In genomic region chr11:15038963-15039362, GRCh38 we compare ENCODE assay signal across 17 cellular contexts. TPM values are rescaled to one million over a fixed set of nuclear protein-coding genes. Genes with fewer than 3 reads are reported as not detected.
DNase-seq lines count a peak whose midpoint lies in the region; ATAC-seq, FAIRE-seq and TF ChIP-seq lines count a peak whose summit lies in the region.
"Had no signal": no experiment of that assay in that cellular context is flagged by ENCODE, and none has a peak within 500 bp of the region (broad histone marks: within the 10 kb centered on the region; RNA-seq: fewer than 3 reads in every experiment).

No MANE protein-coding gene starts in this region.

- peak; percentile 17 for DNase-seq in DMS153 (lab: John Stamatoyannopoulos, UW)
- DNase-seq in DMS153 treated with DMSO at 0.1 percent for 48 hours (lab: John Stamatoyannopoulos, UW; ENCODE audit: unreplicated experiment), result no peak
- peak; percentile 51 for DNase-seq in GM23248
- no peak for DNase-seq in PC-9
- no peak for DNase-seq in hepatocyte (ENCODE audit: low spot score)
- no peak for DNase-seq in urothelium cell line (ENCODE audit: low spot score)
- DNase-seq in T-helper 1 cell, result no peak
- DNase-seq: activated CD4-positive, alpha-beta memory T cell treated with anti-CD3 and anti-CD28 coated beads, Interleukin-2, amount 10 ng/mL, durations not matched to agents 7 days and 5 days; erythroblast; NCI-H187; nucleus accumbens; stimulated activated CD4-positive, alpha-beta T cell treated with anti-CD3 and anti-CD28 coated beads, Interleukin-4, amount 100 ng/mL, for 24 hours; substantia nigra had no signal

- no peak overlapping the region for H3K4me3 ChIP-seq in GM23248
- no peak overlapping the region for H3K4me3 ChIP-seq in PC-9
- H3K4me3 ChIP-seq in hepatocyte, result no peak overlapping the region
- H3K4me3 ChIP-seq: SK-N-MC had no signal

- intact Hi-C loops in PC-9 (cut with micrococcal nuclease; ENCODE audit: unreplicated experiment), result no loop called here

- H3F3A ChIP-seq in GM23248 (ENCODE audit: insufficient read depth), result no peaks in the 10 kb centered on the region
- H3F3A ChIP-seq in PC-9 (ENCODE audit: insufficient read depth, low read depth), result no peaks in the 10 kb centered on the region

- CTCF ChIA-PET in PC-9 (lab: Charles Lee), result no interaction called here

- no peak overlapping the region for H3K4me2 ChIP-seq in GM23248 (ENCODE audit: unreplicated experiment)
- no peak overlapping the region for H3K4me2 ChIP-seq in PC-9
- no peak overlapping the region for H3K4me2 ChIP-seq in hepatocyte

- H2AFZ ChIP-seq in GM23248 (no peak overlapping the region), PC-9 (no peak overlapping the region), hepatocyte (no peak overlapping the region)

- FAIRE-seq in urothelium cell line (lab: Jason Lieb, UNC), result no peak
- FAIRE-seq: A204.1 had no signal

- TF ChIP-seq CTCF in PC-9 (conservative IDR thresholded peaks at IDR 0.05), result peak; percentile 25; the same call in 1 of the 2 replicates
- TF ChIP-seq CTCF in hepatocyte (IDR thresholded peaks at IDR 0.05; ENCODE audit: poor library complexity), result peak; percentile 3

- POLR2A ChIA-PET in PC-9 (lab: Charles Lee; ENCODE audit: unreplicated experiment), result no interaction called here

- H4K20me1 ChIP-seq in GM23248 (ENCODE audit: insufficient read depth), result no peaks in the 10 kb centered on the region
- no peaks in the 10 kb centered on the region for H4K20me1 ChIP-seq in PC-9 (ENCODE audit: insufficient read depth)
- H4K20me1 ChIP-seq in hepatocyte (ENCODE audit: insufficient read depth, poor library complexity, severe bottlenecking), result no peaks in the 10 kb centered on the region

- H3K9ac ChIP-seq in GM23248, result no peak overlapping the region

- H3K27me3 ChIP-seq in GM23248 (replicated peaks; ENCODE audit: insufficient read depth), result peaks cover 19% of the 10 kb centered on the region
- H3K27me3 ChIP-seq in PC-9 (ENCODE audit: insufficient read depth, low read depth), result no peaks in the 10 kb centered on the region
- no peaks in the 10 kb centered on the region for H3K27me3 ChIP-seq in hepatocyte

- H3K27ac ChIP-seq in GM23248, result no peak overlapping the region
- H3K27ac ChIP-seq in PC-9, result no peak overlapping the region
- H3K27ac ChIP-seq in hepatocyte, result no peak overlapping the region

- H3K9me3 ChIP-seq in GM23248 (ENCODE audit: low read depth) (no peaks in the 10 kb centered on the region), PC-9 (ENCODE audit: insufficient read depth, low read depth) (no peaks in the 10 kb centered on the region), hepatocyte (ENCODE audit: low read depth) (no peaks in the 10 kb centered on the region)

- no peak for ATAC-seq in GM21576 (IDR thresholded peaks at IDR 0.05; ENCODE audit: unreplicated experiment)
- ATAC-seq: left lobe of liver had no signal

- 45 to 53% methylated on average over 2 of the region's 2 CpGs for WGBS in GM23248 (ENCODE audit: low coverage in 1 of 2, low lambda C conversion rate in 2 of 2, missing lambda C conversion rate in 2 of 2), 2 experiments
- WGBS in hepatocyte (ENCODE audit: low lambda C conversion rate, missing lambda C conversion rate), result 90% methylated on average over 2 of the region's 2 CpGs

- H3K9me2 ChIP-seq in GM23248 (ENCODE audit: insufficient read depth) (no peaks in the 10 kb centered on the region), PC-9 (ENCODE audit: insufficient read depth) (no peaks in the 10 kb centered on the region), hepatocyte (replicated peaks; ENCODE audit: insufficient read depth) (no peaks in the 10 kb centered on the region)

- H3K36me3 ChIP-seq in GM23248 (ENCODE audit: low read depth) (no peaks in the 10 kb centered on the region), PC-9 (ENCODE audit: low read depth) (no peaks in the 10 kb centered on the region), hepatocyte (replicated peaks; ENCODE audit: insufficient read depth, low read depth) (no peaks in the 10 kb centered on the region)

- H3K4me1 ChIP-seq in GM23248 (ENCODE audit: insufficient read depth) (no peaks in the 10 kb centered on the region), PC-9 (replicated peaks; ENCODE audit: insufficient read depth) (no peaks in the 10 kb centered on the region), hepatocyte (ENCODE audit: insufficient read depth) (no peaks in the 10 kb centered on the region)

- in situ Hi-C loops in GM23248 (cut with MboI), result no loop called here

- no peaks in the 10 kb centered on the region for H3K79me2 ChIP-seq in GM23248 (ENCODE audit: insufficient read depth)
- H3K79me2 ChIP-seq in PC-9 (ENCODE audit: low read depth), result no peaks in the 10 kb centered on the region
- no peaks in the 10 kb centered on the region for H3K79me2 ChIP-seq in hepatocyte

- BruUV-seq in PC-9 (replicated peaks; lab: Mats Ljungman, UMichigan), result no TSS peak

RNA-seq across cellular contexts. Expression of gene CALCB, which starts 34.4 kb away (rescaled TPM):
- not detected in 2 replicates for total RNA-seq in GM23248 (2014; rRNA removed; shearing (Covaris generic))
- polyA plus RNA-seq in GM23248 (2016; fragmentation: Nextera tagmentation; extraction: Ambion mirVana), result not detected in 2 replicates
- not detected in 2 replicates for total RNA-seq in PC-9 (2021)
- total RNA-seq in hepatocyte, result 0.50 and 0.72 TPM in 2 replicates
- 0.13 and 1.7 TPM in 2 replicates for polyA plus RNA-seq in hepatocyte

Comparison
In these comparisons a context has a peak if more than half of its experiments do, and no peak if none do; other contexts are left out.
1. DNase-seq: peak in DMS153 (single experiment) and GM23248 (single experiment); none in DMS153 treated with DMSO at 0.1 percent for 48 hours (single experiment), PC-9 (0 of 2), hepatocyte (single experiment), urothelium cell line (single experiment) and T-helper 1 cell (0 of 5).